8 cellular contexts compared by ENCODE assay signal in the genomic region with DNA sequence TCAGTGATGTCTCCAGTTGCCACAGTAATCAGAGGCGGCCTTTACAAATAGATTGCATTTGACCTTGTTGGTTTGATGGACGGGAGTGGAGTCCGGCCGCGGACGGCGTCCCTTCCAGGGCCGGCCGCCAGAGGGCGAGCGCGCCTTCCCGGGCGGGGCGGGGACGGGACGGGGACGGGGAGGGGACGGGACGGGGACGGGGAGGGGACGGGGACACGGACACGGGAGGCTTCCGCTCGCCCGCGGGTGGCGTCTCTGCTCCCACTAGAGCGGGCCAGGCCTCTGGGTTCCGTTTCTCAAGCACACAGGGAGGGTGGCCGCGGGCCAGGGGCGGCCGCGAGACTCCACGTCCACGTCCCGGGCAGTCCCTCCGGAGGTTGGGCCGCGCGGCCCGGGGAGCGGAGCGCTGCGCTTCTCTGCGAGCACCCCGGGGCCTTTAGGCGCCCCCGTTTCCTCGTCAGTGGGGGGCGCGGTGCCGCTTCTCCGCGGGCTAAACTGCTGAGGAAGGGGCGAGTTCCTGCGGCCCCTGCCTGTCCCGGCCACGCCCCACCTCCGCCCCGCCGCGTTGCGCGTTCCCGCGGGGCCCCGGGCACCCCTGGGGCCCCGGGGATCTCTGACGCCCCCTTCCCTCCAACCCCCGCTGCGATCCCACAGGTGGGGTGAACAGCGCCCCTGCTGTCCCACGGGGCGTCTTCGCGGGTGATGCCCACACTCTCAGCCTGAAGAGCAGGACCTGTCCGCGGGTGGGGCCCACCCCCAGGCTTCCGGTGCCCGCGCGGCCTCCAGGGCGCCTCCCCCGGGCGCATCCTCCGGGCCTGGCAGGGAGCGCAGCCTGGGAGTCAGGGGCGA.
DNase-seq lines count a peak whose midpoint lies in the region; ATAC-seq and TF ChIP-seq lines count a peak whose summit lies in the region.

No MANE protein-coding gene starts in this region.

- intact Hi-C loops in sigmoid colon (cut with DNase I): loop anchor here (5.0 kb wide), 1 partner anchor 1762 kb away; no protein-coding TSS in a partner anchor

- H3K36me3 ChIP-seq in GM06990 (ENCODE audit: control insufficient read depth, insufficient read depth, low read length) (no peaks in the 10 kb centered on the region), sigmoid colon (no peaks in the 10 kb centered on the region)

- TF ChIP-seq POLR2A in sigmoid colon (IDR thresholded peaks at IDR 0.05): no peak

- TF ChIP-seq EP300 in sigmoid colon (IDR thresholded peaks at IDR 0.05): no peak

- no peaks in the 10 kb centered on the region for H3K9me3 ChIP-seq in sigmoid colon

- peak overlapping the region; percentile 52 for H3K4me3 ChIP-seq in GM06990 (replicated peaks; ENCODE audit: low read depth, low read length)
- H3K4me3 ChIP-seq in sigmoid colon: peak overlapping the region; percentile 52 to 67 (median 64)

- peak overlapping the region in 3 of 4 donors; percentile 20 to 52 (median 39) for H3K27ac ChIP-seq in sigmoid colon

- H3K4me1 ChIP-seq in sigmoid colon: peaks cover 0 to 18% (median 10%) of the 10 kb centered on the region in 4 donors

- H3K27me3 ChIP-seq in GM06990 (replicated peaks; ENCODE audit: control insufficient read depth, insufficient read depth, low read length) (no peaks in the 10 kb centered on the region), sigmoid colon (no peaks in the 10 kb centered on the region)

- ATAC-seq in HG02678 (IDR thresholded peaks at IDR 0.05; ENCODE audit: unreplicated experiment) (peak; percentile 47), HG02970 (IDR thresholded peaks at IDR 0.05; ENCODE audit: low FRiP score, unreplicated experiment) (no peak)

- 1% methylated on average over 91 of the region's 91 CpGs for WGBS in sigmoid colon, 2 donors

- DNase-seq in GM06990 (ENCODE audit: extremely low read depth, insufficient read length) (peak; percentile 58), SW480 (ENCODE audit: low spot score) (peak; percentile 26), amniotic epithelial cell (ENCODE audit: low read depth) (peak; percentile 19), hepatic stellate cell (ENCODE audit: low spot score) (peak; percentile 56), sigmoid colon (peak; percentile 81), NOMO-1 treated with dmso at 0.1 percent for 144 hours (lab: John Stamatoyannopoulos, UW; ENCODE audit: unreplicated experiment) (no peak)

- TF ChIP-seq CTCF in GM06990 (IDR thresholded peaks at IDR 0.05; ENCODE audit: insufficient read depth, low read length, poor library complexity, severe bottlenecking): peak; percentile 74
- peak in 2 of 4 experiments; percentile 32 to 80 for TF ChIP-seq CTCF in sigmoid colon (IDR thresholded peaks at IDR 0.05)
